Comparison of ENCODE assay signal across 8 cellular contexts in genomic region chr1:36223996-36224536, GRCh38. TPM values are rescaled to one million over a fixed set of nuclear protein-coding genes. Genes with fewer than 3 reads are reported as not detected.
DNase-seq lines count a peak whose midpoint lies in the region; ATAC-seq and TF ChIP-seq lines count a peak whose summit lies in the region.

Gene THRAP3 (plus strand): TSS chr1:36224443. CDS start chr1:36282564, 58,121 bp downstream.

- H3K4me1 Mint-ChIP-seq in T-helper 2 cell treated with Interferon-gamma antibody and Interleukin-4, amounts not matched to agents 5 μg/mL and 100 μg/mL, for 36 hours (ENCODE audit: low read depth), result peaks cover 25% of the 10 kb centered on the region

- no peaks in the 10 kb centered on the region for H3K9me3 Mint-ChIP-seq in T-helper 2 cell treated with Interferon-gamma antibody and Interleukin-4, amounts not matched to agents 5 μg/mL and 100 μg/mL, for 36 hours

- H3K4me1 ChIP-seq in ascending aorta (peaks cover 9 to 38% of the 10 kb centered on the region in 2 donors), right atrium auricular region (peaks cover 0 to 46% of the 10 kb centered on the region in 2 donors), uterus (peaks cover 8 to 14% of the 10 kb centered on the region in 2 donors)

- no peaks in the 10 kb centered on the region for H3K27me3 Mint-ChIP-seq in T-helper 2 cell treated with Interferon-gamma antibody and Interleukin-4, amounts not matched to agents 5 μg/mL and 100 μg/mL, for 36 hours (ENCODE audit: low read depth)

- H3K36me3 ChIP-seq in ascending aorta (peaks cover 11 to 22% of the 10 kb centered on the region in 2 donors), right atrium auricular region (no peaks in the 10 kb centered on the region), uterus (no peaks in the 10 kb centered on the region)

- ATAC-seq in GM18502 (IDR thresholded peaks at IDR 0.05; ENCODE audit: poor library complexity, unreplicated experiment) (peak; percentile 92), HG02970 (IDR thresholded peaks at IDR 0.05; ENCODE audit: low FRiP score, unreplicated experiment) (peak; percentile 96)

- H3K27me3 ChIP-seq in ascending aorta, result no peaks in the 10 kb centered on the region
- H3K27me3 ChIP-seq in right atrium auricular region, result no peaks in the 10 kb centered on the region
- no peaks in the 10 kb centered on the region for H3K27me3 ChIP-seq in uterus

- H3K4me3 ChIP-seq in ascending aorta, result peak within 1 kb of the TSS; percentile 78 to 87
- peak within 1 kb of the TSS; percentile 67 to 81 for H3K4me3 ChIP-seq in right atrium auricular region
- H3K4me3 ChIP-seq in uterus, result peak within 1 kb of the TSS; percentile 55 to 98

- TF ChIP-seq CTCF in ascending aorta (IDR thresholded peaks at IDR 0.05) (no peak), right atrium auricular region (IDR thresholded peaks at IDR 0.05) (no peak), uterus (IDR thresholded peaks at IDR 0.05) (peak in 2 of 4 experiments; percentile 0 to 20)

- peak within 1 kb of the TSS; percentile 93 for H3K4me3 Mint-ChIP-seq in T-helper 2 cell treated with Interferon-gamma antibody and Interleukin-4, amounts not matched to agents 5 μg/mL and 100 μg/mL, for 36 hours

- intact Hi-C loops in ascending aorta (cut with DNase I), result loop anchor here (1.0 to 5.0 kb wide), 5 partner anchors 17 to 75 kb away; partner anchors contain the start of gene TRAPPC3
- intact Hi-C loops in uterus (cut with DNase I; ENCODE audit: low total_unique reads), result no loop called here

- DNase-seq in NCI-H1930 (lab: John Stamatoyannopoulos, UW), result peak; percentile 98 to 99
- DNase-seq in T-helper 2 cell treated with Interferon-gamma antibody and Interleukin-4, amounts not matched to agents 5 μg/mL and 100 μg/mL, for 36 hours (ENCODE audit: low spot score), result peak; percentile 100
- peak; percentile 98 to 100 for DNase-seq in ascending aorta (ENCODE audit: low spot score in 2 of 2)
- peak; percentile 100 for DNase-seq in right atrium auricular region (ENCODE audit: low spot score)
- peak; percentile 99 for DNase-seq in pulmonary artery endothelial cell (ENCODE audit: low read depth, low spot score)
- peak; percentile 99 for DNase-seq in uterus

- no peaks in the 10 kb centered on the region for H3K9me3 ChIP-seq in ascending aorta
- no peaks in the 10 kb centered on the region for H3K9me3 ChIP-seq in right atrium auricular region
- H3K9me3 ChIP-seq in uterus, result no peaks in the 10 kb centered on the region

- H3K27ac ChIP-seq in ascending aorta (peak within 1 kb of the TSS; percentile 97 to 98), right atrium auricular region (peak within 1 kb of the TSS; percentile 98), uterus (peak within 1 kb of the TSS; percentile 93 to 96)

- TF ChIP-seq POLR2A in uterus (IDR thresholded peaks at IDR 0.05), result peak; percentile 90 to 98

- H3K27ac Mint-ChIP-seq in T-helper 2 cell treated with Interferon-gamma antibody and Interleukin-4, amounts not matched to agents 5 μg/mL and 100 μg/mL, for 36 hours, result peak within 1 kb of the TSS; percentile 100

- H3K36me3 Mint-ChIP-seq in T-helper 2 cell treated with Interferon-gamma antibody and Interleukin-4, amounts not matched to agents 5 μg/mL and 100 μg/mL, for 36 hours (ENCODE audit: low read depth), result peaks cover 27% of the 10 kb centered on the region

RNA-seq across cellular contexts. Expression of gene THRAP3, which starts in this region (rescaled TPM):
- total RNA-seq in ascending aorta (39.5 TPM), right atrium auricular region (10 to 100 TPM; 64.3 to 66.4 TPM), pulmonary artery endothelial cell (152 and 167 TPM in 2 replicates), uterus (10 to 100 TPM; 21.3 to 99.1 (median 67.5) TPM)

Comparison
In these comparisons a context has a peak if more than half of its experiments do, and no peak if none do; other contexts are left out.
1. Peak in every context shown above with its lines: DNase-seq, ATAC-seq, H3K4me3 ChIP-seq and H3K27ac ChIP-seq.